8 cellular contexts compared by ENCODE assay signal in genomic region chr2:169584005-169584877, GRCh38. TPM values are rescaled to one million over a fixed set of nuclear protein-coding genes. Genes with fewer than 3 reads are reported as not detected.
DNase-seq lines count a peak whose midpoint lies in the region; ATAC-seq, FAIRE-seq and TF ChIP-seq lines count a peak whose summit lies in the region.

Gene PPIG (plus strand): TSS chr2:169584351. CDS start chr2:169604042, 19,691 bp downstream.

- H3F3A ChIP-seq in smooth muscle cell (ENCODE audit: low read depth), result no peaks in the 10 kb centered on the region

- H3K9ac ChIP-seq in mammary epithelial cell (ENCODE audit: insufficient read depth, low read length), result peak within 1 kb of the TSS; percentile 100
- peak within 1 kb of the TSS; percentile 99 for H3K9ac ChIP-seq in smooth muscle cell (ENCODE audit: low read depth)

- intact Hi-C loops in mammary epithelial cell (cut with micrococcal nuclease), result no loop called here

- DNase-seq in NCI-H2171 treated with DMSO at 0.1 percent for 48 hours (lab: John Stamatoyannopoulos, UW) (peak; percentile 93), WERI-Rb-1 (peak; percentile 89), mammary epithelial cell (peak; percentile 82), iPS-NIHi7 (ENCODE audit: extremely low spot score) (peak; percentile 90), smooth muscle cell (lab: John Stamatoyannopoulos, UW; ENCODE audit: unreplicated experiment) (peak; percentile 67)

- peak; percentile 40 for FAIRE-seq in A204.1 (lab: Jason Lieb, UNC)

- H3K36me3 ChIP-seq in WERI-Rb-1 (peaks cover 10% of the 10 kb centered on the region), mammary epithelial cell (ENCODE audit: insufficient read depth, low read length) (no peaks in the 10 kb centered on the region), smooth muscle cell (ENCODE audit: low read depth) (no peaks in the 10 kb centered on the region)

- H3K4me2 ChIP-seq in mammary epithelial cell (ENCODE audit: insufficient read depth, low read depth, low read length), result peak within 1 kb of the TSS; percentile 66
- peak within 1 kb of the TSS; percentile 94 for H3K4me2 ChIP-seq in smooth muscle cell

- WGBS in mammary epithelial cell (ENCODE audit: low coverage, missing lambda C conversion rate), result 11% methylated on average over 31 of the region's 49 CpGs
- WGBS in smooth muscle cell (ENCODE audit: low lambda C conversion rate), result 6% methylated on average over 49 of the region's 49 CpGs

- H2AFZ ChIP-seq in mammary epithelial cell (ENCODE audit: low read depth, low read length) (peak within 1 kb of the TSS; percentile 99), smooth muscle cell (ENCODE audit: low read depth) (peak within 1 kb of the TSS; percentile 94)

- H3K27me3 ChIP-seq in WERI-Rb-1 (ENCODE audit: insufficient read depth, low read depth, severe bottlenecking), result no peaks in the 10 kb centered on the region
- no peaks in the 10 kb centered on the region for H3K27me3 ChIP-seq in mammary epithelial cell (ENCODE audit: insufficient read depth, low read length)
- no peaks in the 10 kb centered on the region for H3K27me3 ChIP-seq in smooth muscle cell (ENCODE audit: low read depth)

- TF ChIP-seq CTCF in WERI-Rb-1 (IDR thresholded peaks at IDR 0.05; ENCODE audit: low read depth, low read length) (no peak), mammary epithelial cell (conservative IDR thresholded peaks at IDR 0.05 in 1 of 2, IDR thresholded peaks at IDR 0.05 in 1 of 2; ENCODE audit: extremely low read depth in 1 of 2, insufficient read depth in 1 of 2, low read depth in 1 of 2, low read length in 2 of 2) (no peak), smooth muscle cell (IDR thresholded peaks at IDR 0.05; ENCODE audit: borderline replicate concordance, insufficient read depth, poor library complexity, severe bottlenecking) (no peak)

- dilution Hi-C loops in mammary epithelial cell (cut with HindIII; ENCODE audit: low sequenced_read_pairs), result no loop called here

- H3K79me2 ChIP-seq in mammary epithelial cell (ENCODE audit: insufficient read depth, low read length), result peaks cover 50% of the 10 kb centered on the region
- peaks cover 46% of the 10 kb centered on the region for H3K79me2 ChIP-seq in smooth muscle cell (ENCODE audit: low read depth)

- H3K4me3 ChIP-seq in WERI-Rb-1 (ENCODE audit: low read depth, low read length) (peak within 1 kb of the TSS; percentile 69), mammary epithelial cell (replicated peaks in 1 of 3; ENCODE audit: insufficient read depth in 1 of 3, low read depth in 2 of 3, low read length in 3 of 3) (peak within 1 kb of the TSS; percentile 67 to 95 (median 90)), smooth muscle cell (peak within 1 kb of the TSS; percentile 88)

- H3K4me1 ChIP-seq in mammary epithelial cell (ENCODE audit: insufficient read depth, low read length) (peaks cover 6% of the 10 kb centered on the region), smooth muscle cell (ENCODE audit: low read depth) (peaks cover 11% of the 10 kb centered on the region)

- H4K20me1 ChIP-seq in mammary epithelial cell (ENCODE audit: insufficient read depth, low read length) (no peaks in the 10 kb centered on the region), smooth muscle cell (ENCODE audit: low read depth) (peaks cover 38% of the 10 kb centered on the region)

- peak within 1 kb of the TSS; percentile 98 for H3K27ac ChIP-seq in WERI-Rb-1
- H3K27ac ChIP-seq in mammary epithelial cell (ENCODE audit: insufficient read depth, low read depth, low read length), result peak within 1 kb of the TSS; percentile 98
- peak within 1 kb of the TSS; percentile 99 for H3K27ac ChIP-seq in smooth muscle cell (ENCODE audit: low read depth)

- TSS peak; percentile 75 for BruUV-seq in mammary epithelial cell (replicated peaks; lab: Mats Ljungman, UMichigan)

- ATAC-seq in GM18858 (IDR thresholded peaks at IDR 0.05; ENCODE audit: unreplicated experiment), result peak; percentile 85
- peak; percentile 87 for ATAC-seq in HG03095 (IDR thresholded peaks at IDR 0.05; ENCODE audit: unreplicated experiment)

- H3K9me3 ChIP-seq in WERI-Rb-1 (ENCODE audit: severe bottlenecking) (peaks cover 12% of the 10 kb centered on the region), mammary epithelial cell (replicated peaks; ENCODE audit: insufficient read depth, low read length) (no peaks in the 10 kb centered on the region), smooth muscle cell (replicated peaks; ENCODE audit: low read depth) (no peaks in the 10 kb centered on the region)

- CTCF ChIA-PET in mammary epithelial cell (lab: Charles Lee; ENCODE audit: low non-redundant PET), result interaction anchor here (0.6 kb wide), 1 partner anchor 59 kb away, joined by 12 read pairs; no protein-coding TSS in a partner anchor

- in situ Hi-C loops in mammary epithelial cell (cut with MboI; ENCODE audit: low sequenced_read_pairs in 2 of 2), result no loop called here

RNA-seq across cellular contexts. Expression of gene PPIG, which starts in this region (rescaled TPM):
- 10 to 100 TPM; 22.8 to 49.6 TPM for total RNA-seq in mammary epithelial cell
- polyA plus RNA-seq in mammary epithelial cell, result 29.3 TPM
- 40.7 TPM for polyA minus RNA-seq in mammary epithelial cell
- 32.2 and 34.4 TPM in 2 replicates for total RNA-seq in smooth muscle cell
- 51.1 and 53.0 TPM in 2 replicates for polyA plus RNA-seq in smooth muscle cell

Comparison
In these comparisons a context has a peak if more than half of its experiments do, and no peak if none do; other contexts are left out.
1. Peak in every context shown above with its lines: DNase-seq, ATAC-seq, H3K4me3 ChIP-seq and H3K27ac ChIP-seq.